ENCODE assay signal across 8 cellular contexts in the genomic region with DNA sequence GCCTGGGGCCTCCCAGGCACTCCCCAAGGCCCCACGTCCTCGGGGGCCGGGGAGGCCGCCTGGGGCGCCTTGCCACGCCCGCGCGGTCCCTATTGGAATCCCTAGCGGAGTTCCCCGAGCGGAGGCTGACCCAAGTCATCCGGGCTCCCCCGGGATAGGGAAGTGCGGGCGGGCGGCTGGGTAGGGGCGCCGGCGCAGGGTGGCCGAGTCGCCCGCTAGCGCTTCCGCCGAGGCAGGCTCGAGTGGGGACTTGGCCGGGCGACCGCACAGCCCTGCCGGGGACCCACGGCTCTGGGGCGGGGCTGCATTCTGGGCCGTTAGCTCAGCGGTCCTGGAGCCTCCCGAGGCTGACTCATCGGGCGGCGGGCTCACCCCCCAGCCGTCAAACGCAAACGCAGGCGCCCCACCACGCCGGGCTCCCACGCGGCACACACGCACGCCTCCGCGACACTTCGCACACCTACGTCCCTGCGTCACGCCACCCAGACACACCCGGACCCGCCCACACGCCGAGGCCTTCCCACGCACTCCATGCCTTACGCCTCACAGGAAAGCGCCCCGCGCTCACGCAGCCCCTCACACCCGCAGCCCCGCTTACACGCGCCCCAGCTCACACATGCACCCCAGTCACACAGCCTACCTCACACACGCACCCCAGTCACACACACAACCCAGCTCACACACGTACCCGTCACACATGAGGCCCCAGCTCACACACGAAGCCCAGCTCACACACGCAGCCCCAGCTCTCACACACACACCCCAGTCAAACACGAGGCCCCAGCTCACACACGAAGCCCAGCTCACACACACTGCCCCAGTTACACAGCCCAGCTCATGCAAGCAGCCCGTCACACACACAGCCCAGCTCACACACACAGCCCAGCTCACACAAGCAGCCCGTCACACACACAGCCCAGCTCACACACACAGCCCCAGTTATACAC. TPM values are rescaled to one million over a fixed set of nuclear protein-coding genes. Genes with fewer than 3 reads are reported as not detected.
DNase-seq lines count a peak whose midpoint lies in the region; ATAC-seq and TF ChIP-seq lines count a peak whose summit lies in the region.

No MANE protein-coding gene starts in this region.

- H3K4me1 ChIP-seq in HUES48 (ENCODE audit: control insufficient read depth, insufficient read depth, low read length) (peaks cover 35% of the 10 kb centered on the region), left lung (peaks cover 25 to 64% of the 10 kb centered on the region in 2 donors)

- H3K9me3 ChIP-seq in HUES48 (ENCODE audit: control insufficient read depth, insufficient read depth, low read length), result no peaks in the 10 kb centered on the region
- no peaks in the 10 kb centered on the region for H3K9me3 ChIP-seq in left lung

- H3K9me3 Mint-ChIP-seq in activated CD4-positive, alpha-beta T cell treated with anti-CD3 and anti-CD28 coated beads, Interleukin-2, amount 10 ng/mL, durations not matched to agents 24 days and 14 days, result no peaks in the 10 kb centered on the region

- DNase-seq in AG09319 (ENCODE audit: extremely low read depth, low read depth), result peak; percentile 73
- peak; percentile 89 for DNase-seq in activated CD4-positive, alpha-beta T cell treated with anti-CD3 and anti-CD28 coated beads, Interleukin-2, amount 10 ng/mL, durations not matched to agents 24 days and 14 days
- DNase-seq in left lung, result peak; percentile 68 to 92
- peak; percentile 93 for DNase-seq in stimulated activated CD4-positive, alpha-beta T cell treated with anti-CD3 and anti-CD28 coated beads, Interleukin-2, amount 100 ng/mL, for 4 hours (ENCODE audit: low read depth)

- H3K36me3 Mint-ChIP-seq in activated CD4-positive, alpha-beta T cell treated with anti-CD3 and anti-CD28 coated beads, Interleukin-2, amount 10 ng/mL, durations not matched to agents 24 days and 14 days (ENCODE audit: low read depth), result peaks cover 10% of the 10 kb centered on the region

- intact Hi-C loops in activated CD4-positive, alpha-beta T cell treated with anti-CD3 and anti-CD28 coated beads, Interleukin-2, amount 10 ng/mL, durations not matched to agents 24 days and 14 days (cut with micrococcal nuclease), result loop anchor here (2.0 kb wide), 1 partner anchor 36 kb away; the partner anchor contains the start of gene ARCN1
- intact Hi-C loops in left lung (cut with DNase I), result loop anchor here in 1 of 2 donors (10.0 kb wide), 1 partner anchor 46 kb away; no protein-coding TSS in a partner anchor

- peaks cover 25% of the 10 kb centered on the region for H3K4me1 Mint-ChIP-seq in activated CD4-positive, alpha-beta T cell treated with anti-CD3 and anti-CD28 coated beads, Interleukin-2, amount 10 ng/mL, durations not matched to agents 24 days and 14 days

- ATAC-seq in left lung (peak; percentile 68), HG02852 (IDR thresholded peaks at IDR 0.05; ENCODE audit: unreplicated experiment) (no peak), GM18519 (IDR thresholded peaks at IDR 0.05; ENCODE audit: low FRiP score, unreplicated experiment) (no peak)

- H3K36me3 ChIP-seq in HUES48 (ENCODE audit: control insufficient read depth, insufficient read depth, low read length) (no peaks in the 10 kb centered on the region), left lung (peaks cover 0 to under 1% of the 10 kb centered on the region in 2 donors)

- H3K9ac ChIP-seq in HUES48 (ENCODE audit: low read depth, low read length), result no peak overlapping the region

- peak overlapping the region; percentile 76 for H3K4me3 Mint-ChIP-seq in activated CD4-positive, alpha-beta T cell treated with anti-CD3 and anti-CD28 coated beads, Interleukin-2, amount 10 ng/mL, durations not matched to agents 24 days and 14 days

- TF ChIP-seq CTCF in AG09319 (IDR thresholded peaks at IDR 0.05; ENCODE audit: low read depth, low read length) (no peak), left lung (IDR thresholded peaks at IDR 0.05) (no peak)

- peak overlapping the region; percentile 61 for H3K4me3 ChIP-seq in HUES48 (ENCODE audit: low read depth, low read length)
- peak overlapping the region; percentile 63 to 68 for H3K4me3 ChIP-seq in left lung

- H3K27me3 ChIP-seq in HUES48 (ENCODE audit: control insufficient read depth, insufficient read depth, low read length), result peaks cover 79% of the 10 kb centered on the region
- H3K27me3 ChIP-seq in left lung, result peaks cover 4 to 61% of the 10 kb centered on the region in 2 donors

- peak overlapping the region; percentile 52 for H3K27ac Mint-ChIP-seq in activated CD4-positive, alpha-beta T cell treated with anti-CD3 and anti-CD28 coated beads, Interleukin-2, amount 10 ng/mL, durations not matched to agents 24 days and 14 days

- H3K27me3 Mint-ChIP-seq in activated CD4-positive, alpha-beta T cell treated with anti-CD3 and anti-CD28 coated beads, Interleukin-2, amount 10 ng/mL, durations not matched to agents 24 days and 14 days, result peaks cover 35% of the 10 kb centered on the region

- H3K27ac ChIP-seq in HUES48 (ENCODE audit: low read depth, low read length) (no peak overlapping the region), cingulate gyrus (ENCODE audit: low read depth, low read length) (peak overlapping the region; percentile 95), left lung (peak overlapping the region; percentile 88 to 93)

RNA-seq across cellular contexts. Expression of gene PHLDB1, which starts 1.1 kb away (rescaled TPM):
- total RNA-seq in activated CD4-positive, alpha-beta T cell treated with anti-CD3 and anti-CD28 coated beads, Interleukin-2, amount 10 ng/mL, durations not matched to agents 24 days and 14 days, result 1.3 and 1.7 TPM in 2 replicates
- total RNA-seq in left lung, result 100 to 1,000 TPM in 1 of 2 donors, 10 to 100 TPM in 1; 76.5 to 120 TPM

RNA-seq across cellular contexts. Expression of gene ARCN1, which starts 36.3 kb away (rescaled TPM):
- 147 and 150 TPM in 2 replicates for total RNA-seq in activated CD4-positive, alpha-beta T cell treated with anti-CD3 and anti-CD28 coated beads, Interleukin-2, amount 10 ng/mL, durations not matched to agents 24 days and 14 days
- total RNA-seq in left lung, result 100 to 1,000 TPM; 141 to 163 TPM

RNA-seq across cellular contexts. Expression of gene IFT46, which starts 42.8 kb away (rescaled TPM):
- 17.6 and 19.1 TPM in 2 replicates for total RNA-seq in activated CD4-positive, alpha-beta T cell treated with anti-CD3 and anti-CD28 coated beads, Interleukin-2, amount 10 ng/mL, durations not matched to agents 24 days and 14 days
- total RNA-seq in left lung, result 10 to 100 TPM; 15.6 to 19.1 TPM

Comparison
In these comparisons a context has a peak if more than half of its experiments do, and no peak if none do; other contexts are left out.
1. RNA of gene PHLDB1, which starts 1.1 kb away (total RNA-seq): 76.5 to 120 TPM in left lung; 1.3 to 1.7 TPM in activated CD4-positive, alpha-beta T cell treated with anti-CD3 and anti-CD28 coated beads, Interleukin-2, amount 10 ng/mL, durations not matched to agents 24 days and 14 days; every median in the first group is over 10 times any median in the second.
2. Peak in every context shown above with its lines, with median percentiles within 50 percentile points of each other: DNase-seq.